8 cellular contexts compared by ENCODE assay signal in genomic region chr10:119080521-119081259, GRCh38. TPM values are rescaled to one million over a fixed set of nuclear protein-coding genes. Genes with fewer than 3 reads are reported as not detected.
DNase-seq lines count a peak whose midpoint lies in the region; ATAC-seq lines count a peak whose summit lies in the region.

A gene with protein sequence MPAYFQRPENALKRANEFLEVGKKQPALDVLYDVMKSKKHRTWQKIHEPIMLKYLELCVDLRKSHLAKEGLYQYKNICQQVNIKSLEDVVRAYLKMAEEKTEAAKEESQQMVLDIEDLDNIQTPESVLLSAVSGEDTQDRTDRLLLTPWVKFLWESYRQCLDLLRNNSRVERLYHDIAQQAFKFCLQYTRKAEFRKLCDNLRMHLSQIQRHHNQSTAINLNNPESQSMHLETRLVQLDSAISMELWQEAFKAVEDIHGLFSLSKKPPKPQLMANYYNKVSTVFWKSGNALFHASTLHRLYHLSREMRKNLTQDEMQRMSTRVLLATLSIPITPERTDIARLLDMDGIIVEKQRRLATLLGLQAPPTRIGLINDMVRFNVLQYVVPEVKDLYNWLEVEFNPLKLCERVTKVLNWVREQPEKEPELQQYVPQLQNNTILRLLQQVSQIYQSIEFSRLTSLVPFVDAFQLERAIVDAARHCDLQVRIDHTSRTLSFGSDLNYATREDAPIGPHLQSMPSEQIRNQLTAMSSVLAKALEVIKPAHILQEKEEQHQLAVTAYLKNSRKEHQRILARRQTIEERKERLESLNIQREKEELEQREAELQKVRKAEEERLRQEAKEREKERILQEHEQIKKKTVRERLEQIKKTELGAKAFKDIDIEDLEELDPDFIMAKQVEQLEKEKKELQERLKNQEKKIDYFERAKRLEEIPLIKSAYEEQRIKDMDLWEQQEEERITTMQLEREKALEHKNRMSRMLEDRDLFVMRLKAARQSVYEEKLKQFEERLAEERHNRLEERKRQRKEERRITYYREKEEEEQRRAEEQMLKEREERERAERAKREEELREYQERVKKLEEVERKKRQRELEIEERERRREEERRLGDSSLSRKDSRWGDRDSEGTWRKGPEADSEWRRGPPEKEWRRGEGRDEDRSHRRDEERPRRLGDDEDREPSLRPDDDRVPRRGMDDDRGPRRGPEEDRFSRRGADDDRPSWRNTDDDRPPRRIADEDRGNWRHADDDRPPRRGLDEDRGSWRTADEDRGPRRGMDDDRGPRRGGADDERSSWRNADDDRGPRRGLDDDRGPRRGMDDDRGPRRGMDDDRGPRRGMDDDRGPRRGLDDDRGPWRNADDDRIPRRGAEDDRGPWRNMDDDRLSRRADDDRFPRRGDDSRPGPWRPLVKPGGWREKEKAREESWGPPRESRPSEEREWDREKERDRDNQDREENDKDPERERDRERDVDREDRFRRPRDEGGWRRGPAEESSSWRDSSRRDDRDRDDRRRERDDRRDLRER (N-terminal part only) (minus strand): TSS chr10:119080817. CDS start chr10:119080676, 141 bp downstream.

- POLR2A ChIA-PET in CD8-positive, alpha-beta memory T cell (lab: Charles Lee), result interaction anchor here (0.7 to 3.2 kb wide), 6 partner anchors 9 to 51 kb away, joined by 4 to 21 read pairs (median 8); partner anchors contain the start of gene DENND10

- H3K9me3 ChIP-seq in CD8-positive, alpha-beta memory T cell (ENCODE audit: low read length), result no peaks in the 10 kb centered on the region
- no peaks in the 10 kb centered on the region for H3K9me3 ChIP-seq in endocrine pancreas (ENCODE audit: control insufficient read depth, low read length)

- WGBS in mesendoderm (ENCODE audit: extremely low coverage, insufficient coverage, low lambda C conversion rate), result no CpG with 5 or more reads among the region's 74 CpGs

- peak within 1 kb of the TSS; percentile 99 for H3K23ac ChIP-seq in mesendoderm (ENCODE audit: low read length)

- H3K27me3 Mint-ChIP-seq in CD8-positive, alpha-beta memory T cell, result peaks cover 0 to 5% of the 10 kb centered on the region in 2 donors

- no peaks in the 10 kb centered on the region for H3K36me3 ChIP-seq in CD8-positive, alpha-beta memory T cell (ENCODE audit: insufficient read depth, low read length)
- H3K36me3 ChIP-seq in endocrine pancreas (ENCODE audit: control insufficient read depth, insufficient read depth, low read length), result no peaks in the 10 kb centered on the region
- no peaks in the 10 kb centered on the region for H3K36me3 ChIP-seq in mesendoderm (ENCODE audit: control insufficient read depth, insufficient read depth, low read length)

- H3K4me3 ChIP-seq in CD8-positive, alpha-beta memory T cell (ENCODE audit: low read length), result peak within 1 kb of the TSS; percentile 95
- peak within 1 kb of the TSS; percentile 94 for H3K4me3 ChIP-seq in endocrine pancreas (ENCODE audit: control insufficient read depth, insufficient read depth, low read length)
- H3K4me3 ChIP-seq in mesendoderm (ENCODE audit: low read length), result peak within 1 kb of the TSS; percentile 93

- peak; percentile 87 to 93 (median 90) for DNase-seq in CD8-positive, alpha-beta memory T cell
- DNase-seq in NOMO-1 treated with dmso at 0.1 percent for 144 hours (lab: John Stamatoyannopoulos, UW; ENCODE audit: unreplicated experiment) (peak; percentile 88), mesendoderm (peak; percentile 94)
- DNase-seq in activated CD8-positive, alpha-beta memory T cell treated with anti-CD3 and anti-CD28 coated beads for 48 hours (ENCODE audit: low read depth in 2 of 3, low spot score in 2 of 3), result peak; percentile 80 to 85 (median 83)
- peak; percentile 92 for DNase-seq in stimulated activated CD8-positive, alpha-beta memory T cell treated with anti-CD3 and anti-CD28 coated beads, Interleukin-12 subunit alpha, Interleukin-12 subunit beta, amount 100 ng/mL, for 4 hours (ENCODE audit: low read depth)

- peak within 1 kb of the TSS; percentile 82 for H2AK5ac ChIP-seq in mesendoderm (ENCODE audit: low read length)

- H2BK120ac ChIP-seq in mesendoderm (ENCODE audit: low read depth, low read length), result peak within 1 kb of the TSS; percentile 62

- ATAC-seq in GM19452 (IDR thresholded peaks at IDR 0.05; ENCODE audit: unreplicated experiment) (peak; percentile 74), HG03575 (IDR thresholded peaks at IDR 0.05; ENCODE audit: extremely low read depth, insufficient number of reproducible peaks, low FRiP score, unreplicated experiment) (peak; percentile 39)

- H3K4me3 Mint-ChIP-seq in CD8-positive, alpha-beta memory T cell, result peak within 1 kb of the TSS; percentile 92 to 100 (median 94)

- peak within 1 kb of the TSS; percentile 95 to 99 (median 98) for H3K27ac Mint-ChIP-seq in CD8-positive, alpha-beta memory T cell

- peaks cover 0 to 27% (median 3%) of the 10 kb centered on the region in 3 donors for H3K36me3 Mint-ChIP-seq in CD8-positive, alpha-beta memory T cell

- CTCF ChIA-PET in CD8-positive, alpha-beta memory T cell (lab: Charles Lee), result interaction anchor here (1.0 to 2.2 kb wide), 5 partner anchors 10 to 126 kb away, joined by 3 to 10 read pairs (median 5); partner anchors contain the start of gene GRK5

- no peaks in the 10 kb centered on the region for H3K9me3 Mint-ChIP-seq in CD8-positive, alpha-beta memory T cell

- H3K79me1 ChIP-seq in mesendoderm (ENCODE audit: low read length), result no peaks in the 10 kb centered on the region

- H3K79me2 ChIP-seq in mesendoderm (ENCODE audit: control insufficient read depth, insufficient read depth, low read length), result peaks cover 48% of the 10 kb centered on the region

- peaks cover 46 to 62% (median 51%) of the 10 kb centered on the region in 3 donors for H3K4me1 Mint-ChIP-seq in CD8-positive, alpha-beta memory T cell

- peak within 1 kb of the TSS; percentile 77 for H3K4me2 ChIP-seq in mesendoderm (ENCODE audit: low read length)

- H3K27me3 ChIP-seq in CD8-positive, alpha-beta memory T cell (ENCODE audit: insufficient read depth, low read length, poor library complexity, severe bottlenecking), result no peaks in the 10 kb centered on the region
- H3K27me3 ChIP-seq in endocrine pancreas (ENCODE audit: control insufficient read depth, insufficient read depth, low read length) (no peaks in the 10 kb centered on the region), mesendoderm (ENCODE audit: insufficient read depth, low read length, poor library complexity) (no peaks in the 10 kb centered on the region)

- H3K9ac ChIP-seq in endocrine pancreas (ENCODE audit: control insufficient read depth, insufficient read depth, low read length) (peak within 1 kb of the TSS; percentile 99), mesendoderm (ENCODE audit: low read length) (peak within 1 kb of the TSS; percentile 99)

- H3K56ac ChIP-seq in mesendoderm (ENCODE audit: low read length), result peak within 1 kb of the TSS; percentile 99

- H2BK15ac ChIP-seq in mesendoderm (replicated peaks; ENCODE audit: low read depth), result no peak within 1 kb of the TSS

- peak within 1 kb of the TSS; percentile 88 for H3K27ac ChIP-seq in CD8-positive, alpha-beta memory T cell (ENCODE audit: low read depth, low read length)
- peak within 1 kb of the TSS; percentile 85 for H3K27ac ChIP-seq in mesendoderm (ENCODE audit: low read depth, low read length)

- H3K18ac ChIP-seq in mesendoderm (ENCODE audit: low read length), result peak within 1 kb of the TSS; percentile 91

- H4K8ac ChIP-seq in mesendoderm (ENCODE audit: low read depth, low read length), result peak within 1 kb of the TSS; percentile 28

- H3K4ac ChIP-seq in mesendoderm (ENCODE audit: low read depth, low read length), result peak within 1 kb of the TSS; percentile 94

- H3K4me1 ChIP-seq in CD8-positive, alpha-beta memory T cell (ENCODE audit: insufficient read depth, low read length), result peaks cover 28% of the 10 kb centered on the region
- H3K4me1 ChIP-seq in endocrine pancreas (ENCODE audit: control insufficient read depth, insufficient read depth, low read length), result peaks cover 11% of the 10 kb centered on the region
- no peaks in the 10 kb centered on the region for H3K4me1 ChIP-seq in mesendoderm (ENCODE audit: control insufficient read depth, low read depth, low read length)

- peak within 1 kb of the TSS; percentile 10 for H4K5ac ChIP-seq in mesendoderm (ENCODE audit: low read length)

- peak within 1 kb of the TSS; percentile 88 for H2BK5ac ChIP-seq in mesendoderm (ENCODE audit: low read length)

RNA-seq across cellular contexts. Expression of the gene that starts here (rescaled TPM):
- 100 to 1,000 TPM; 181 to 195 TPM for total RNA-seq in CD8-positive, alpha-beta memory T cell
- 75.3 TPM for polyA plus RNA-seq in CD8-positive, alpha-beta memory T cell
- 166 TPM for polyA plus RNA-seq in mesendoderm (2013, experiment 1 of 2)
- polyA plus RNA-seq in mesendoderm (2013, experiment 2 of 2), result 166 TPM

Comparison
In these comparisons a context has a peak if more than half of its experiments do, and no peak if none do; other contexts are left out.
1. Peak in every context shown above with its lines: DNase-seq, ATAC-seq, H3K4me3 ChIP-seq and H3K27ac ChIP-seq.